16 cellular contexts compared by ENCODE assay signal in the genomic region with DNA sequence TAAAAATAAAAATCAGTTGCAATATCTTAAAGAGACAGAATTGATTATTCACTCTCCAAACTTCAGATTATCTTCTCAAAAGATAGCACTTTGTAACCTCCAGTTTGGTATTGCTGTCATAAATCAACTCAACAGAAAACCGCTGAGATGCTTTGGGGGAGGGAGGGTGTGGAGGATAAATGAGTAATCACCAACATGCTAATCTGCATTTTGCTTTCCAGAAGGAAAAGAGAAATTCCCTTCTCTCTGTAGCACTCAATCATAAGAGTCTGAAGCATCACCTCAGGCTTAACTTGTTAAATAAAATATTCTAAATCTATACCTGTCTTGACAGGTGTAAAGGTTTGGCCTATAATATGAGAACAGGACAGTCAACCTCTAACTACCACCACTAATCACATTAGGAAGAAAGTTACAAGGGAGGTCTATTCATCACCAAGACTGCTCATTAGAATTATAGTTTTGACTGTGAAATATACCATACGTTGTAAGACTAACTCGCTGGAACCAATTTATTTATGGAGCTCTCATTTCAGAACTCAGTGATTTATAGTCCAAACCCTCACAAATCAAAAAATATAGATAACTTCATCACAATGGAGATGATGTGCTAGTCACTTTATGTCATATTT.
DNase-seq lines count a peak whose midpoint lies in the region; ATAC-seq and TF ChIP-seq lines count a peak whose summit lies in the region.
"Had no signal": no experiment of that assay in that cellular context is flagged by ENCODE, and none has a peak within 500 bp of the region (broad histone marks: within the 10 kb centered on the region; RNA-seq: fewer than 3 reads in every experiment).

No MANE protein-coding gene starts in this region.

- intact Hi-C loops in cardiac septum (cut with DNase I) = no loop called here
- intact Hi-C loops in esophagus squamous epithelium (cut with DNase I) = no loop called here

- TF ChIP-seq CTCF in cardiac muscle cell (IDR thresholded peaks at IDR 0.05; ENCODE audit: low read depth, low read length) (no peak), RWPE1 (conservative IDR thresholded peaks at IDR 0.05; ENCODE audit: low read depth) (no peak), fibroblast of villous mesenchyme (IDR thresholded peaks at IDR 0.05; ENCODE audit: insufficient read depth, low read depth, low read length) (no peak), esophagus squamous epithelium (IDR thresholded peaks at IDR 0.05) (no peak)

- 27 to 42% methylated on average over 3 of the region's 3 CpGs for WGBS in esophagus squamous epithelium, 2 donors

- no peak for TF ChIP-seq POLR2A in esophagus squamous epithelium (IDR thresholded peaks at IDR 0.05)

- H3K4me3 ChIP-seq in cardiac muscle cell = no peak overlapping the region
- no peak overlapping the region for H3K4me3 ChIP-seq in fibroblast of villous mesenchyme (ENCODE audit: low read depth, low read length)
- H3K4me3 ChIP-seq in esophagus squamous epithelium = no peak overlapping the region
- H3K4me3 ChIP-seq: body of pancreas, heart left ventricle, left lung had no signal

- H3K27me3 ChIP-seq in cardiac muscle cell (no peaks in the 10 kb centered on the region), esophagus squamous epithelium (no peaks in the 10 kb centered on the region)
- H3K27me3 ChIP-seq: body of pancreas, heart left ventricle, left lung had no signal

- DNase-seq in cardiac muscle cell (ENCODE audit: low read depth in 1 of 2, low spot score in 1 of 2) = peak in 1 of 2 donors; percentile 32
- DNase-seq in cardiac septum (ENCODE audit: low spot score) = no peak
- DNase-seq in RWPE1 (ENCODE audit: low spot score) = peak; percentile 37
- peak; percentile 41 for DNase-seq in fibroblast of villous mesenchyme (ENCODE audit: low read depth)
- peak; percentile 20 for DNase-seq in superior temporal gyrus (ENCODE audit: extremely low spot score)
- DNase-seq in esophagus squamous epithelium (lab: John Stamatoyannopoulos, UW) = no peak
- DNase-seq: DMS153; left lung; NCI-H1436 treated with DMSO at 0.1 percent for 48 hours; NCI-H526 treated with DMSO at 0.1 percent for 48 hours; right cardiac atrium; stimulated activated naive CD4-positive, alpha-beta T cell had no signal

- H3K4me1 ChIP-seq in cardiac muscle cell (ENCODE audit: low read depth) (peaks cover 31% of the 10 kb centered on the region), esophagus squamous epithelium (peaks cover 6 to 52% (median 16%) of the 10 kb centered on the region in 3 donors)
- H3K4me1 ChIP-seq: left lung had no signal

- POLR2A ChIA-PET in RWPE1 (lab: Yijun Ruan, JAX; ENCODE audit: low non-redundant PET) = no interaction called here

- CTCF ChIA-PET in RWPE1 (lab: Yijun Ruan, JAX) = no interaction called here

- H3K27ac ChIP-seq in cardiac muscle cell (peak overlapping the region; percentile 73), RWPE1 (no peak overlapping the region), esophagus squamous epithelium (peak overlapping the region in 2 of 4 donors; percentile 17 to 34)
- H3K27ac ChIP-seq: left lung had no signal

- ATAC-seq in GM21423 (IDR thresholded peaks at IDR 0.05; ENCODE audit: unreplicated experiment) = no peak
- ATAC-seq in GM21367 (IDR thresholded peaks at IDR 0.05; ENCODE audit: unreplicated experiment) = no peak
- ATAC-seq: left lung had no signal

- H3K9me3 ChIP-seq in cardiac muscle cell (ENCODE audit: low read depth) (no peaks in the 10 kb centered on the region), esophagus squamous epithelium (no peaks in the 10 kb centered on the region)
- H3K9me3 ChIP-seq: body of pancreas, heart left ventricle, left lung had no signal

- H3K36me3 ChIP-seq in cardiac muscle cell (no peaks in the 10 kb centered on the region), esophagus squamous epithelium (peaks cover 0 to 17% (median 0%) of the 10 kb centered on the region in 3 donors)

Comparison
In these comparisons a context has a peak if more than half of its experiments do, and no peak if none do; other contexts are left out.
1. DNase-seq: peak in RWPE1 (single experiment), fibroblast of villous mesenchyme (single experiment) and superior temporal gyrus (single experiment); none in cardiac septum (single experiment) and esophagus squamous epithelium (single experiment).